29 cellular contexts compared by ENCODE assay signal in the genomic region with DNA sequence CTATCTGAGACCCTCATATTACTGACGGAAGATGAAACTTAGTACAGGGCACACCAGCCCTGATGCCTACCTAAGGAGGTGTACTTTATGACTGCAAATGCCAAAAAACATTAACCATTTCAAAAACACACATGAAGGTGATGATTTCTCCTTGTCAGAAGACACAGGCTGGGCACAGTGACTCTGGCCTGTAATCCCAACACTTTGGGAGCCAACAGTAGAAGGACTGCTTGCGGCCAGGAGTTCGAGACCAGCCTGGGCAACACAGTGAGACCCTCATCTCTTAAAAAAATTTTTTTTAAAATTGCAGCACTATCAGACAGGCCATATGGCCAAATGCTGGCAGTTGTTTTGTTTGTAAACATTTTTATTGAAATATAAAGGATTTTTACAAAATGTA.
DNase-seq lines count a peak whose midpoint lies in the region; ATAC-seq and TF ChIP-seq lines count a peak whose summit lies in the region.
"Had no signal": no experiment of that assay in that cellular context is flagged by ENCODE, and none has a peak within 500 bp of the region (broad histone marks: within the 10 kb centered on the region; RNA-seq: fewer than 3 reads in every experiment).

No MANE protein-coding gene starts in this region.

- H3K4me3 ChIP-seq in left ventricle myocardium inferior (no peak overlapping the region), prostate gland (no peak overlapping the region)
- H3K4me3 ChIP-seq: hepatocyte, Peyer's patch had no signal

- no peaks in the 10 kb centered on the region for H3K9me3 ChIP-seq in left ventricle myocardium inferior (replicated peaks)
- no peaks in the 10 kb centered on the region for H3K9me3 ChIP-seq in prostate gland

- DNase-seq in left ventricle myocardium inferior = no peak
- DNase-seq in left cardiac atrium = no peak
- no peak for DNase-seq in chondrocyte (ENCODE audit: low spot score)
- no peak for DNase-seq in prostate gland (ENCODE audit: low spot score)
- no peak for DNase-seq in activated CD4-positive, alpha-beta T cell treated with anti-CD3 and anti-CD28 coated beads, Interleukin-2, amount 50 U/mL, for 4 hours
- DNase-seq in nucleus accumbens (lab: John Stamatoyannopoulos, UW) = no peak
- DNase-seq in amygdala (lab: John Stamatoyannopoulos, UW) = no peak
- DNase-seq: activated CD4-positive, alpha-beta T cell treated with anti-CD3 and anti-CD28 coated beads for 1 hour; activated CD8-positive, alpha-beta T cell treated with anti-CD3 and anti-CD28 coated beads for 36 hours; anterior cingulate cortex; CD4-positive, alpha-beta T cell; dermis blood vessel endothelial cell; DND-41; foreskin melanocyte; GF-D8; NCI-H1048; NCI-H2107; NCI-H345; Peyer's patch; posterior cingulate gyrus; SHP77; stimulated activated CD4-positive, alpha-beta T cell treated with anti-CD3 and anti-CD28 coated beads, Interleukin-4, amount 100 ng/mL, for 4 hours; substantia nigra had no signal

- H3K27me3 Mint-ChIP-seq in chondrocyte (ENCODE audit: low read depth) = no peaks in the 10 kb centered on the region
- H3K27me3 Mint-ChIP-seq: activated CD8-positive, alpha-beta T cell treated with anti-CD3 and anti-CD28 coated beads for 36 hours; activated naive CD8-positive, alpha-beta T cell; CD4-positive, alpha-beta T cell; central memory CD8-positive, alpha-beta T cell; type B pancreatic cell had no signal

- no peak overlapping the region for H3K4me3 Mint-ChIP-seq in chondrocyte (ENCODE audit: unreplicated experiment)
- H3K4me3 Mint-ChIP-seq: activated CD8-positive, alpha-beta T cell treated with anti-CD3 and anti-CD28 coated beads for 36 hours; activated naive CD8-positive, alpha-beta T cell; CD4-positive, alpha-beta T cell; central memory CD8-positive, alpha-beta T cell; IgD-negative memory B cell; type B pancreatic cell had no signal

- peak overlapping the region; percentile 55 for H3K27ac Mint-ChIP-seq in chondrocyte (ENCODE audit: unreplicated experiment)
- H3K27ac Mint-ChIP-seq: activated CD8-positive, alpha-beta T cell treated with anti-CD3 and anti-CD28 coated beads for 36 hours; activated naive CD8-positive, alpha-beta T cell; CD4-positive, alpha-beta T cell; IgD-negative memory B cell; type B pancreatic cell had no signal

- peaks cover 13% of the 10 kb centered on the region for H3K36me3 Mint-ChIP-seq in chondrocyte (ENCODE audit: low read depth)

- H3K9me3 Mint-ChIP-seq in chondrocyte (ENCODE audit: low read depth) = no peaks in the 10 kb centered on the region

- no peak for TF ChIP-seq POLR2A in prostate gland (IDR thresholded peaks at IDR 0.05)

- peaks cover 86% of the 10 kb centered on the region for H3K4me1 Mint-ChIP-seq in chondrocyte (ENCODE audit: low read depth)
- H3K4me1 Mint-ChIP-seq: IgD-negative memory B cell had no signal

- peaks cover 85% of the 10 kb centered on the region for H3K4me1 ChIP-seq in left ventricle myocardium inferior
- H3K4me1 ChIP-seq in prostate gland (replicated peaks) = peaks cover 29% of the 10 kb centered on the region

- no peak for ATAC-seq in left cardiac atrium
- no peak for ATAC-seq in activated CD4-positive, CD25-positive, alpha-beta regulatory T cell treated with anti-CD3 and anti-CD28 coated beads, Interleukin-2, amount 50 U/mL, for 24 hours
- ATAC-seq: activated CD8-positive, alpha-beta T cell treated with anti-CD3 and anti-CD28 coated beads for 36 hours had no signal

- H3K36me3 ChIP-seq in left ventricle myocardium inferior (no peaks in the 10 kb centered on the region), prostate gland (no peaks in the 10 kb centered on the region)
- H3K36me3 ChIP-seq: Peyer's patch had no signal

- 97% methylated on average over 3 of the region's 3 CpGs for WGBS in prostate gland

- TF ChIP-seq CTCF in left ventricle myocardium inferior (IDR thresholded peaks at IDR 0.05; ENCODE audit: borderline replicate concordance) (no peak), chondrocyte (IDR thresholded peaks at IDR 0.05) (no peak), prostate gland (IDR thresholded peaks at IDR 0.05) (no peak)

- intact Hi-C loops in left ventricle myocardium inferior (cut with micrococcal nuclease) = no loop called here
- intact Hi-C loops in left cardiac atrium (cut with DNase I) = no loop called here
- intact Hi-C loops in prostate gland (cut with DNase I) = no loop called here

- H3K27ac ChIP-seq in left ventricle myocardium inferior (replicated peaks) (peak overlapping the region; percentile 79), prostate gland (peak overlapping the region; percentile 59 to 82)
- H3K27ac ChIP-seq: hepatocyte had no signal

- H3K27me3 ChIP-seq in left ventricle myocardium inferior (ENCODE audit: low read depth) (no peaks in the 10 kb centered on the region), prostate gland (replicated peaks; ENCODE audit: insufficient read depth) (no peaks in the 10 kb centered on the region)
- H3K27me3 ChIP-seq: hepatocyte, Peyer's patch had no signal
